In the genomic region with DNA sequence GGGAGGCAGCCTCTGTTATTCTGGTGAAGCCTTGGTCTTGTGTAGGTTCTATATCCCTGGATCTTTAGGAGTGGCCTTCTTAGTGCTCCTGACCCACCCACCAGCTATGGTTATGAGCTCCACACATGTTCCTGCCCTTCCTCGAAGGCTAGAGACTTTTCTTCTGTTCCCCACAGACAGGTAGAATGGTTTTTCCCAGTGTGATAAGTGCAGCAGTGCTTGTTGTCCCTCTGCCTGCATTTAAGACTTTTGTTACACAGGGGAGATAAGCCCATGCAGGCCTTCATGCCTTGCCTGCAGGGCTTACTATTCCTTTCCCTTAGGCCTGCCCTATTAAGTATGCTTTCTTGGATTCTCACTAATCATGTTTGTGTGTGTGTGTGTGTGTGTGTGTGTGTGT, we compare ENCODE assay signal across 30 cellular contexts. TPM values are rescaled to one million over a fixed set of nuclear protein-coding genes. Genes with fewer than 3 reads are reported as not detected.
"Had no signal": no experiment of that assay in that cellular context is flagged by ENCODE, and none has a peak within 500 bp of the region (broad histone marks: within the 10 kb centered on the region; RNA-seq: fewer than 3 reads in every experiment).

No MANE protein-coding gene starts in this region.

- H3K36me3 ChIP-seq: left lung, sigmoid colon, thoracic aorta, upper lobe of left lung had no signal

- H3K4me3 Mint-ChIP-seq: activated CD4-positive, alpha-beta memory T cell treated with anti-CD3 and anti-CD28 coated beads, Interleukin-2, amount 10 ng/mL, durations not matched to agents 7 days and 5 days; activated CD4-positive, alpha-beta T cell treated with anti-CD3 and anti-CD28 coated beads, Interleukin-2, amount 10 ng/mL, durations not matched to agents 24 days and 14 days; activated CD8-positive, alpha-beta memory T cell treated with anti-CD3 and anti-CD28 coated beads, Interleukin-2, amount 10 ng/mL, durations not matched to agents 7 days and 5 days; activated naive CD4-positive, alpha-beta T cell treated with anti-CD3 and anti-CD28 coated beads, Interleukin-2, amount 10 ng/mL, durations not matched to agents 7 days and 5 days; immature natural killer cell; memory B cell; nephron progenitor cell; T-cell; T-helper 2 cell treated with Interferon-gamma antibody and Interleukin-4, amounts not matched to agents 5 μg/mL and 100 μg/mL, for 36 hours had no signal

- H3K4me1 Mint-ChIP-seq: activated CD4-positive, alpha-beta memory T cell treated with anti-CD3 and anti-CD28 coated beads, Interleukin-2, amount 10 ng/mL, durations not matched to agents 7 days and 5 days; activated CD4-positive, alpha-beta T cell treated with anti-CD3 and anti-CD28 coated beads, Interleukin-2, amount 10 ng/mL, durations not matched to agents 24 days and 14 days; activated CD8-positive, alpha-beta memory T cell treated with anti-CD3 and anti-CD28 coated beads, Interleukin-2, amount 10 ng/mL, durations not matched to agents 7 days and 5 days; activated naive CD4-positive, alpha-beta T cell treated with anti-CD3 and anti-CD28 coated beads, Interleukin-2, amount 10 ng/mL, durations not matched to agents 7 days and 5 days; immature natural killer cell; memory B cell had no signal

- H3K4me3 ChIP-seq: left lung, mucosa of descending colon, sigmoid colon, smooth muscle cell, thoracic aorta, upper lobe of left lung had no signal

- H3K4me2 ChIP-seq: smooth muscle cell had no signal

- ATAC-seq: activated CD4-positive, CD25-positive, alpha-beta regulatory T cell treated with anti-CD3 and anti-CD28 coated beads, Interleukin-2, amount 50 U/mL, for 24 hours; activated CD8-positive, alpha-beta memory T cell treated with anti-CD3 and anti-CD28 coated beads, Interleukin-2, amount 10 ng/mL, durations not matched to agents 7 days and 5 days; left lung; mucosa of descending colon; T-cell had no signal

- H3K4me1 ChIP-seq: sigmoid colon had no signal

- H3K27ac Mint-ChIP-seq: activated CD4-positive, alpha-beta memory T cell treated with anti-CD3 and anti-CD28 coated beads, Interleukin-2, amount 10 ng/mL, durations not matched to agents 7 days and 5 days; activated CD4-positive, alpha-beta T cell treated with anti-CD3 and anti-CD28 coated beads, Interleukin-2, amount 10 ng/mL, durations not matched to agents 24 days and 14 days; activated CD8-positive, alpha-beta memory T cell treated with anti-CD3 and anti-CD28 coated beads, Interleukin-2, amount 10 ng/mL, durations not matched to agents 7 days and 5 days; activated naive CD4-positive, alpha-beta T cell treated with anti-CD3 and anti-CD28 coated beads, Interleukin-2, amount 10 ng/mL, durations not matched to agents 7 days and 5 days; immature natural killer cell; memory B cell; nephron progenitor cell; T-helper 2 cell treated with Interferon-gamma antibody and Interleukin-4, amounts not matched to agents 5 μg/mL and 100 μg/mL, for 36 hours had no signal

- H3K27me3 ChIP-seq: left lung, sigmoid colon, upper lobe of left lung had no signal

- H3K27ac ChIP-seq: left lung, sigmoid colon, thoracic aorta, upper lobe of left lung, VCaP had no signal

- H3K27me3 Mint-ChIP-seq: activated CD4-positive, alpha-beta memory T cell treated with anti-CD3 and anti-CD28 coated beads, Interleukin-2, amount 10 ng/mL, durations not matched to agents 7 days and 5 days; activated CD4-positive, alpha-beta T cell treated with anti-CD3 and anti-CD28 coated beads, Interleukin-2, amount 10 ng/mL, durations not matched to agents 24 days and 14 days; activated CD8-positive, alpha-beta memory T cell treated with anti-CD3 and anti-CD28 coated beads, Interleukin-2, amount 10 ng/mL, durations not matched to agents 7 days and 5 days; activated naive CD4-positive, alpha-beta T cell treated with anti-CD3 and anti-CD28 coated beads, Interleukin-2, amount 10 ng/mL, durations not matched to agents 7 days and 5 days; memory B cell had no signal

- H3K36me3 Mint-ChIP-seq: activated CD8-positive, alpha-beta memory T cell treated with anti-CD3 and anti-CD28 coated beads, Interleukin-2, amount 10 ng/mL, durations not matched to agents 7 days and 5 days; activated naive CD4-positive, alpha-beta T cell treated with anti-CD3 and anti-CD28 coated beads, Interleukin-2, amount 10 ng/mL, durations not matched to agents 7 days and 5 days; immature natural killer cell; memory B cell; T-cell had no signal

- DNase-seq: activated CD4-positive, alpha-beta memory T cell treated with anti-CD3 and anti-CD28 coated beads, Interleukin-2, amount 10 ng/mL, durations not matched to agents 7 days and 5 days; activated CD4-positive, alpha-beta T cell treated with anti-CD3 and anti-CD28 coated beads, Interleukin-2, amount 10 ng/mL, durations not matched to agents 24 days and 14 days; activated CD8-positive, alpha-beta memory T cell treated with anti-CD3 and anti-CD28 coated beads, Interleukin-2, amount 10 ng/mL, durations not matched to agents 7 days and 5 days; activated effector memory CD4-positive, alpha-beta T cell treated with anti-CD3 and anti-CD28 coated beads, Interleukin-2, amount 50 U/mL, for 16 hours; activated naive CD4-positive, alpha-beta T cell treated with anti-CD3 and anti-CD28 coated beads, Interleukin-2, amount 10 ng/mL, durations not matched to agents 7 days and 5 days; activated T-cell treated with anti-CD3 and anti-CD28 coated beads for 4 hours; amygdala; effector CD4-positive, alpha-beta T cell; erythroblast; foreskin melanocyte; immature natural killer cell; kidney glomerular epithelial cell; left lung; mucosa of descending colon; nephron progenitor cell; nucleus accumbens; sigmoid colon; stimulated activated CD4-positive, alpha-beta T cell treated with anti-CD3 and anti-CD28 coated beads, Interleukin-2, amount 100 ng/mL, for 48 hours; stimulated activated CD8-positive, alpha-beta memory T cell treated with anti-CD3 and anti-CD28 coated beads, Interleukin-4, amount 100 ng/mL, for 48 hours; stimulated activated naive CD4-positive, alpha-beta T cell; T-cell; upper lobe of left lung had no signal

- H3K9me3 ChIP-seq: left lung, mucosa of descending colon, sigmoid colon, thoracic aorta, upper lobe of left lung had no signal

RNA-seq across cellular contexts. Expression of a gene that starts 48.4 kb away (rescaled TPM):
- total RNA-seq: activated CD4-positive, alpha-beta memory T cell treated with anti-CD3 and anti-CD28 coated beads, Interleukin-2, amount 10 ng/mL, durations not matched to agents 7 days and 5 days; activated CD4-positive, alpha-beta T cell treated with anti-CD3 and anti-CD28 coated beads, Interleukin-2, amount 10 ng/mL, durations not matched to agents 24 days and 14 days; activated CD8-positive, alpha-beta memory T cell treated with anti-CD3 and anti-CD28 coated beads, Interleukin-2, amount 10 ng/mL, durations not matched to agents 7 days and 5 days; chondrocyte; fibroblast of lung; left lung; sigmoid colon; upper lobe of left lung had no signal
- polyA plus RNA-seq: fibroblast of lung had no signal
